Comparison of ENCODE assay signal across 8 cellular contexts in genomic region chr6:122491915-122492537, GRCh38. TPM values are rescaled to one million over a fixed set of nuclear protein-coding genes. Genes with fewer than 3 reads are reported as not detected.
DNase-seq lines count a peak whose midpoint lies in the region; ATAC-seq lines count a peak whose summit lies in the region.

No MANE protein-coding gene starts in this region.

- no peak overlapping the region for H3K27ac Mint-ChIP-seq in activated naive CD8-positive, alpha-beta T cell treated with anti-CD3 and anti-CD28 coated beads, Interleukin-2, amount 50 U/mL, for 24 hours

- ATAC-seq in HG02840 (IDR thresholded peaks at IDR 0.05; ENCODE audit: low FRiP score, unreplicated experiment) (peak; percentile 95), left cardiac atrium (peak; percentile 91 to 92), sciatic nerve (peak; percentile 88)
- peak; percentile 97 for ATAC-seq in activated naive CD8-positive, alpha-beta T cell treated with anti-CD3 and anti-CD28 coated beads, Interleukin-2, amount 50 U/mL, for 24 hours

- no peak overlapping the region for H3K4me3 Mint-ChIP-seq in activated naive CD8-positive, alpha-beta T cell treated with anti-CD3 and anti-CD28 coated beads, Interleukin-2, amount 50 U/mL, for 24 hours

- intact Hi-C loops in left cardiac atrium (cut with DNase I) (loop anchor here in 1 of 2 donors (2.0 kb wide), 1 partner anchor 39 kb away; no protein-coding TSS in a partner anchor), sciatic nerve (cut with DNase I) (no loop called here)

- DNase-seq in NK-92 treated with Interleukin-12 subunit alpha and Interleukin-12 subunit beta, amount 100 ng/mL, for 24 hours (lab: John Stamatoyannopoulos, UW), result peak; percentile 29
- DNase-seq in NK-92 (lab: John Stamatoyannopoulos, UW; ENCODE audit: unreplicated experiment), result no peak
- DNase-seq in NCI-H1417 (lab: John Stamatoyannopoulos, UW), result peak; percentile 49 to 88 (median 76)
- DNase-seq in SW 1271 (lab: John Stamatoyannopoulos, UW), result peak; percentile 13 to 68
- peak; percentile 71 for DNase-seq in activated naive CD8-positive, alpha-beta T cell treated with anti-CD3 and anti-CD28 coated beads, Interleukin-2, amount 50 U/mL, for 24 hours
- DNase-seq in left cardiac atrium, result peak; percentile 60
- DNase-seq in sciatic nerve (ENCODE audit: low spot score), result peak; percentile 81

- no peaks in the 10 kb centered on the region for H3K36me3 Mint-ChIP-seq in activated naive CD8-positive, alpha-beta T cell treated with anti-CD3 and anti-CD28 coated beads, Interleukin-2, amount 50 U/mL, for 24 hours (ENCODE audit: low read depth)

- H3K4me1 Mint-ChIP-seq in activated naive CD8-positive, alpha-beta T cell treated with anti-CD3 and anti-CD28 coated beads, Interleukin-2, amount 50 U/mL, for 24 hours, result no peaks in the 10 kb centered on the region

- H3K27me3 Mint-ChIP-seq in activated naive CD8-positive, alpha-beta T cell treated with anti-CD3 and anti-CD28 coated beads, Interleukin-2, amount 50 U/mL, for 24 hours, result no peaks in the 10 kb centered on the region

- peaks cover 4% of the 10 kb centered on the region for H3K9me3 Mint-ChIP-seq in activated naive CD8-positive, alpha-beta T cell treated with anti-CD3 and anti-CD28 coated beads, Interleukin-2, amount 50 U/mL, for 24 hours

RNA-seq across cellular contexts. Expression of gene SERINC1, which starts 20.4 kb away (rescaled TPM):
- total RNA-seq in left cardiac atrium (100 to 1,000 TPM; 156 to 191 TPM), sciatic nerve (346 TPM)
